26 cellular contexts compared by ENCODE assay signal in the genomic region with DNA sequence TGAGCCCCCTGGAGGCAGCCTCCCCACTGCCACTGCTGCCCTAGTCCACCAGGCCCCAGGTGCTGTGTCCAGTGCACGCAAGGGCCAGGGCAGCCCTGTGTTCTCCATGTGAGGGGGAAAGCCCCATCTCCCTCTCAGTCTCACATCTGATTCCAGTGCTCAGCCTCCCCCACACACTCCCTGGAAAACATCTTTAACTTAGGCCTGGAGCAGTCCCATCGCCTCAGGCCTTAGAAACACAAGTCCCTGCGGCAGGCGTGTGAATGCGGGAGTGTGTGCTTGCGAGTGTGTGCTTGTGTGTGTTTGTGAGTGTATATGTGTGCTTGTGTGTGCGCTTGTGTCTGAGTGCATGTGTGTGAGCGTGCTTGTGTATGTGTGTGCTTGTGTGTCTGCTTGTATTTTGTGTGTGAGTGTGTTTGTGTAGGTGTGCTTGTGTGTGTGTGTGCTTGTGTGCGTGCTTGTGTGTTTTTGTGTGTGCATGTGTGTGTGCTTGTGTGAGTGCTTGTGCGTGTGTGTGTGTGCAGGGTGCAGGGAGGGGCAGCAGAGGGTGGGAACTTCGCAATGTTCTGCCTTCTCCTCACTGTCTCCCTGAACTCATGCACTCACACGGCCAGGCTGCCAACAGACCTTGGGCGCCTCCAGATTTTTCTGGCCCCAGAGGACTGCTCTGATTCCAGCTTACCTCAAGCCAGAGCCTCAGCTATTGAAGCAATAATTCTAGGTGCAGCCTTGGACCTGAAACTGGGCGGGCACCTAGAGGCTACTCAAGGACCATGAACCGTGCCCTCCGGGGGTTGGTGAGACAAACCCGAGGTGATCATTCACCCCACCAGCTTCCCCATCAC.
DNase-seq lines count a peak whose midpoint lies in the region; ATAC-seq and TF ChIP-seq lines count a peak whose summit lies in the region.
"Had no signal": no experiment of that assay in that cellular context is flagged by ENCODE, and none has a peak within 500 bp of the region (broad histone marks: within the 10 kb centered on the region; RNA-seq: fewer than 3 reads in every experiment).

No MANE protein-coding gene starts in this region.

- H3K9me3 ChIP-seq in Panc1 (ENCODE audit: control insufficient read depth, insufficient read depth, low read depth, low read length) (peaks cover 2% of the 10 kb centered on the region; the same call in 1 of the 2 replicates), neuronal stem cell (replicated peaks in 1 of 2; ENCODE audit: control insufficient read depth in 2 of 2, insufficient read depth in 1 of 2, low read depth in 1 of 2, low read length in 2 of 2) (peaks cover 6 to 31% of the 10 kb centered on the region in 2 donors), hepatocyte (ENCODE audit: low read depth) (no peaks in the 10 kb centered on the region)
- H3K9me3 ChIP-seq: tibial artery had no signal

- no peak overlapping the region for H3K4me3 Mint-ChIP-seq in GM23338
- H3K4me3 Mint-ChIP-seq: immature natural killer cell had no signal

- no peak overlapping the region for H2BK12ac ChIP-seq in neuronal stem cell (ENCODE audit: low read length)

- TF ChIP-seq CTCF in GM23338 (conservative IDR thresholded peaks at IDR 0.05; ENCODE audit: low read depth in 2 of 2) = no peak
- no peak for TF ChIP-seq CTCF in Panc1 (IDR thresholded peaks at IDR 0.05)
- no peak for TF ChIP-seq CTCF in fibroblast of villous mesenchyme (IDR thresholded peaks at IDR 0.05; ENCODE audit: insufficient read depth, low read depth, low read length)
- TF ChIP-seq CTCF in hepatocyte (IDR thresholded peaks at IDR 0.05; ENCODE audit: poor library complexity) = no peak

- H2BK5ac ChIP-seq in neuronal stem cell (ENCODE audit: low read length) = no peak overlapping the region

- no peak overlapping the region for H3K4me3 ChIP-seq in GM23338
- H3K4me3 ChIP-seq in Panc1 (ENCODE audit: low read depth in 2 of 2, low read length in 2 of 2) = no peak overlapping the region
- H3K4me3 ChIP-seq in fibroblast of villous mesenchyme (ENCODE audit: low read depth, low read length) = no peak overlapping the region
- peak overlapping the region in 1 of 2 donors; percentile 41 for H3K4me3 ChIP-seq in neuronal stem cell (ENCODE audit: low read length in 2 of 2)
- H3K4me3 ChIP-seq in hepatocyte = no peak overlapping the region
- H3K4me3 ChIP-seq: BLaER1, HAP-1, left lung, Peyer's patch, smooth muscle cell, stomach, tibial artery had no signal

- ATAC-seq in GM23338 = peak; percentile 40; the same call in 1 of the 3 replicates
- peak; percentile 61 for ATAC-seq in Panc1
- ATAC-seq in HG03565 (IDR thresholded peaks at IDR 0.05; ENCODE audit: unreplicated experiment) = no peak
- ATAC-seq: activated naive CD4-positive, alpha-beta T cell treated with anti-CD3 and anti-CD28 coated beads, Interleukin-2, amount 50 U/mL, for 72 hours; left lung had no signal

- no peaks in the 10 kb centered on the region for H3K27me3 ChIP-seq in GM23338 (ENCODE audit: insufficient read depth)
- H3K27me3 ChIP-seq in Panc1 (ENCODE audit: control insufficient read depth, insufficient read depth, low read length) = no peaks in the 10 kb centered on the region
- H3K27me3 ChIP-seq in neuronal stem cell (ENCODE audit: control insufficient read depth in 3 of 3, insufficient read depth in 3 of 3, low read depth in 1 of 3, low read length in 3 of 3) = no peaks in the 10 kb centered on the region
- H3K27me3 ChIP-seq in hepatocyte = no peaks in the 10 kb centered on the region
- H3K27me3 ChIP-seq: BLaER1, left lung, Peyer's patch, stomach, tibial artery had no signal

- no peak overlapping the region for H2AK5ac ChIP-seq in neuronal stem cell (ENCODE audit: low read depth, low read length)

- H3K14ac ChIP-seq in neuronal stem cell (ENCODE audit: low read length) = peak overlapping the region; percentile 41

- H2AFZ ChIP-seq in GM23338 (no peak overlapping the region), neuronal stem cell (ENCODE audit: low read length) (no peak overlapping the region), hepatocyte (no peak overlapping the region)

- no CpG with 5 or more reads among the region's 17 CpGs for WGBS in neuronal stem cell (ENCODE audit: extremely low coverage in 2 of 2, insufficient read length in 2 of 2, insufficient replicate concordance in 1 of 2), 2 donors
- WGBS in hepatocyte (ENCODE audit: low lambda C conversion rate, missing lambda C conversion rate) = 88% methylated on average over 17 of the region's 17 CpGs

- no peaks in the 10 kb centered on the region for H3K79me2 ChIP-seq in GM23338 (replicated peaks; ENCODE audit: insufficient read depth)
- H3K79me2 ChIP-seq in hepatocyte = no peaks in the 10 kb centered on the region

- no peak overlapping the region for H3K9ac ChIP-seq in neuronal stem cell (ENCODE audit: low read depth, low read length, poor library complexity)
- H3K9ac ChIP-seq: BLaER1 had no signal

- H3K9me3 Mint-ChIP-seq in GM23338 = peaks cover 35% of the 10 kb centered on the region

- H3K36me3 ChIP-seq in GM23338 (ENCODE audit: insufficient read depth) (no peaks in the 10 kb centered on the region), Panc1 (ENCODE audit: control insufficient read depth, insufficient read depth, low read length) (no peaks in the 10 kb centered on the region), neuronal stem cell (replicated peaks in 1 of 2; ENCODE audit: control insufficient read depth in 2 of 2, insufficient read depth in 2 of 2, low read length in 2 of 2) (no peaks in the 10 kb centered on the region), hepatocyte (replicated peaks; ENCODE audit: insufficient read depth, low read depth) (no peaks in the 10 kb centered on the region)
- H3K36me3 ChIP-seq: HAP-1, Peyer's patch, stomach, tibial artery had no signal

- H3K27ac ChIP-seq in GM23338 (ENCODE audit: low read depth) (no peak overlapping the region), Panc1 (ENCODE audit: low read length) (peak overlapping the region; percentile 77), neuronal stem cell (replicated peaks; ENCODE audit: low read length) (no peak overlapping the region), hepatocyte (no peak overlapping the region)
- H3K27ac ChIP-seq: BLaER1, left lung, Peyer's patch, stomach, tibial artery, VCaP had no signal

- H3K27me3 Mint-ChIP-seq in GM23338 (ENCODE audit: insufficient read depth, low read depth, poor library complexity) = peaks cover 9% of the 10 kb centered on the region
- H3K27me3 Mint-ChIP-seq: naive B cell had no signal

- no peak overlapping the region for H4K91ac ChIP-seq in neuronal stem cell (ENCODE audit: low read depth, low read length, poor library complexity)

- H4K20me1 ChIP-seq in GM23338 (replicated peaks; ENCODE audit: insufficient read depth) = no peaks in the 10 kb centered on the region
- H4K20me1 ChIP-seq in hepatocyte (ENCODE audit: insufficient read depth, poor library complexity, severe bottlenecking) = no peaks in the 10 kb centered on the region
- H4K20me1 ChIP-seq: BLaER1 had no signal

- no TSS peak for BruUV-seq in Panc1 (replicated peaks; lab: Mats Ljungman, UMichigan)

- no peak overlapping the region for H3K4me2 ChIP-seq in GM23338
- no peak overlapping the region for H3K4me2 ChIP-seq in neuronal stem cell (ENCODE audit: insufficient read depth, low read length, poor library complexity, severe bottlenecking)
- no peak overlapping the region for H3K4me2 ChIP-seq in hepatocyte
- H3K4me2 ChIP-seq: BLaER1, smooth muscle cell had no signal

- in situ Hi-C loops in Panc1 (cut with HindIII; ENCODE audit: low pct_unique_long_range_greater_than_20kb, low sequenced_read_pairs) = no loop called here

- peak overlapping the region; percentile 63 for H3K18ac ChIP-seq in neuronal stem cell (ENCODE audit: low read length)

- intact Hi-C loops in Panc1 (cut with micrococcal nuclease; ENCODE audit: unreplicated experiment) = no loop called here

- H3K36me3 Mint-ChIP-seq in GM23338 (ENCODE audit: low read depth) = peaks cover 44% of the 10 kb centered on the region

- H4K8ac ChIP-seq in neuronal stem cell (ENCODE audit: low read depth, low read length) = no peak overlapping the region

- POLR2A ChIA-PET in Panc1 (lab: Charles Lee) = no interaction called here

- peaks cover 14% of the 10 kb centered on the region for H3K4me1 Mint-ChIP-seq in GM23338

- no peaks in the 10 kb centered on the region for H3K79me1 ChIP-seq in neuronal stem cell (ENCODE audit: low read depth, low read length)

- H3K9me2 ChIP-seq in GM23338 (ENCODE audit: insufficient read depth) (peaks cover 19% of the 10 kb centered on the region; the same call in 1 of the 2 replicates), hepatocyte (replicated peaks; ENCODE audit: insufficient read depth) (no peaks in the 10 kb centered on the region)

- no peak overlapping the region for H3K4ac ChIP-seq in neuronal stem cell (ENCODE audit: low read length)

- DNase-seq in GM23338 (ENCODE audit: low spot score) = no peak
- DNase-seq in Panc1 (ENCODE audit: low read depth, low spot score) = no peak
- peak; percentile 29 for DNase-seq in fibroblast of villous mesenchyme (ENCODE audit: low read depth)
- DNase-seq in neuronal stem cell (ENCODE audit: low spot score) = no peak
- DNase-seq in hepatocyte (ENCODE audit: low spot score) = no peak
- no peak for DNase-seq in NCI-H2171 treated with DMSO at 0.1 percent for 48 hours (lab: John Stamatoyannopoulos, UW)
- DNase-seq in T-helper 9 cell = no peak
- DNase-seq: activated CD4-positive, alpha-beta T cell treated with anti-CD3 and anti-CD28 coated beads for 4 hours; immature natural killer cell; Kasumi-1; left lung; naive B cell; NCI-H1417; NCI-H2029 treated with DMSO at 0.1 percent for 48 hours; NCI-H2227 treated with DMSO at 0.1 percent for 48 hours; NCI-H526 treated with DMSO at 0.1 percent for 48 hours; Peyer's patch; stimulated activated CD4-positive, alpha-beta T cell treated with anti-CD3 and anti-CD28 coated beads, Interleukin-1b, Interleukin-23, amount 100 ng/mL, for 48 hours; stomach; tibial artery had no signal

- CTCF ChIA-PET in Panc1 (lab: Charles Lee) = interaction anchor here (0.6 kb wide), 1 partner anchor 15 kb away, joined by 7 read pairs; no protein-coding TSS in a partner anchor

- H2BK120ac ChIP-seq in neuronal stem cell (ENCODE audit: low read depth, low read length) = no peak overlapping the region

- H3F3A ChIP-seq in GM23338 (replicated peaks; ENCODE audit: low read depth) = no peaks in the 10 kb centered on the region

- H3K4me1 ChIP-seq in GM23338 (ENCODE audit: insufficient read depth) (no peaks in the 10 kb centered on the region), Panc1 (ENCODE audit: control insufficient read depth, insufficient read depth, low read length) (peaks cover 12% of the 10 kb centered on the region), neuronal stem cell (ENCODE audit: control insufficient read depth in 2 of 2, insufficient read depth in 1 of 2, low read depth in 1 of 2, low read length in 2 of 2) (peaks cover 0 to 5% of the 10 kb centered on the region in 2 donors), hepatocyte (ENCODE audit: insufficient read depth) (no peaks in the 10 kb centered on the region)
- H3K4me1 ChIP-seq: BLaER1, HAP-1, left lung, Peyer's patch, stomach had no signal

- H2BK15ac ChIP-seq in neuronal stem cell (ENCODE audit: low read length) = no peak overlapping the region

- no peak overlapping the region for H3K27ac Mint-ChIP-seq in GM23338
- H3K27ac Mint-ChIP-seq: activated naive CD4-positive, alpha-beta T cell treated with anti-CD3 and anti-CD28 coated beads, Interleukin-2, amount 50 U/mL, for 72 hours had no signal

- H3K23ac ChIP-seq in neuronal stem cell (ENCODE audit: low read depth, low read length, poor library complexity) = no peak overlapping the region
